10 cellular contexts compared by ENCODE assay signal in genomic region chr6:166307082-166307980, GRCh38. TPM values are rescaled to one million over a fixed set of nuclear protein-coding genes. Genes with fewer than 3 reads are reported as not detected.
DNase-seq lines count a peak whose midpoint lies in the region; ATAC-seq and TF ChIP-seq lines count a peak whose summit lies in the region.
"Had no signal": no experiment of that assay in that cellular context is flagged by ENCODE, and none has a peak within 500 bp of the region (broad histone marks: within the 10 kb centered on the region; RNA-seq: fewer than 3 reads in every experiment).

No MANE protein-coding gene starts in this region.

- DNase-seq in DMS 273 (lab: John Stamatoyannopoulos, UW; ENCODE audit: unreplicated experiment) = peak; percentile 41
- no peak for DNase-seq in DMS 273 treated with DMSO at 0.1 percent for 48 hours (lab: John Stamatoyannopoulos, UW)
- DNase-seq in NT2/D1 (ENCODE audit: low read depth, low spot score) = no peak
- peak; percentile 89 for DNase-seq in osteoblast (ENCODE audit: insufficient read length, low spot score, missing footprints)
- no peak for DNase-seq in stimulated activated CD4-positive, alpha-beta T cell treated with anti-CD3 and anti-CD28 coated beads, Interleukin-4, amount 100 ng/mL, for 24 hours

- 3% methylated on average over 89 to 111 of the region's 111 CpGs for WGBS in esophagus, 2 donors

- no peak overlapping the region for H3K27ac ChIP-seq in esophagus (ENCODE audit: low read depth in 2 of 2, low read length in 1 of 2)
- no peak overlapping the region for H3K27ac ChIP-seq in osteoblast (ENCODE audit: low read depth, low read length)
- H3K27ac ChIP-seq: 22Rv1 had no signal

- no peaks in the 10 kb centered on the region for H3K79me2 ChIP-seq in osteoblast (ENCODE audit: insufficient read depth, low read length)

- H3K9me3 ChIP-seq in NT2/D1 (ENCODE audit: insufficient read depth, low read length) (no peaks in the 10 kb centered on the region), esophagus (ENCODE audit: control insufficient read depth in 2 of 2, insufficient read depth in 1 of 2, low read depth in 1 of 2, low read length in 1 of 2) (no peaks in the 10 kb centered on the region), osteoblast (ENCODE audit: low read depth, low read length) (no peaks in the 10 kb centered on the region)

- H2AFZ ChIP-seq in osteoblast (ENCODE audit: low read length) = no peak overlapping the region

- H3K4me1 ChIP-seq in NT2/D1 (ENCODE audit: insufficient read depth, insufficient read length) = peaks cover 6% of the 10 kb centered on the region
- peaks cover 0 to 14% of the 10 kb centered on the region in 2 donors for H3K4me1 ChIP-seq in esophagus (ENCODE audit: control insufficient read depth in 2 of 2, insufficient read depth in 2 of 2, low read length in 1 of 2)
- no peaks in the 10 kb centered on the region for H3K4me1 ChIP-seq in osteoblast (ENCODE audit: insufficient read depth, low read length)

- peak overlapping the region; percentile 49 for H3K4me3 ChIP-seq in NT2/D1 (ENCODE audit: insufficient read length, low read depth)
- H3K4me3 ChIP-seq in esophagus (ENCODE audit: low read depth in 1 of 2, low read length in 2 of 2) = peak overlapping the region; percentile 20 to 40
- H3K4me3 ChIP-seq in osteoblast (ENCODE audit: insufficient read depth, low read length) = no peak overlapping the region

- H4K20me1 ChIP-seq in osteoblast (ENCODE audit: insufficient read depth, low read length) = no peaks in the 10 kb centered on the region

- ATAC-seq in GM21717 (IDR thresholded peaks at IDR 0.05; ENCODE audit: unreplicated experiment) (peak; percentile 26), HG02970 (IDR thresholded peaks at IDR 0.05; ENCODE audit: low FRiP score, unreplicated experiment) (no peak)

- TF ChIP-seq CTCF in osteoblast (IDR thresholded peaks at IDR 0.05; ENCODE audit: extremely low read depth, low read depth, low read length) = no peak

- no peaks in the 10 kb centered on the region for H3K36me3 ChIP-seq in NT2/D1 (ENCODE audit: insufficient read depth, insufficient read length, low read length)
- no peaks in the 10 kb centered on the region for H3K36me3 ChIP-seq in esophagus (ENCODE audit: control insufficient read depth in 2 of 2, insufficient read depth in 2 of 2, low read length in 1 of 2)
- H3K36me3 ChIP-seq in osteoblast (ENCODE audit: insufficient read depth, low read length) = no peaks in the 10 kb centered on the region

- H3K4me2 ChIP-seq in osteoblast (ENCODE audit: insufficient read depth, low read length) = no peak overlapping the region

- H3K27me3 ChIP-seq in NT2/D1 (ENCODE audit: insufficient read depth, insufficient read length) (peaks cover 51% of the 10 kb centered on the region), esophagus (ENCODE audit: control insufficient read depth in 1 of 2, insufficient read depth in 2 of 2, low read length in 2 of 2) (peaks cover 0 to 22% of the 10 kb centered on the region in 2 donors), osteoblast (ENCODE audit: insufficient read depth, low read length) (peaks cover 49% of the 10 kb centered on the region)

- H3K9ac ChIP-seq in NT2/D1 (ENCODE audit: insufficient read length, low read depth) = peak overlapping the region; percentile 64

RNA-seq across cellular contexts. Expression of gene PRR18, which starts 0.9 kb away (rescaled TPM):
- not detected for polyA plus RNA-seq in esophagus
- 0.29 TPM in 1 of 2 replicates, not detected in the other for total RNA-seq in osteoblast
- total RNA-seq: pulmonary artery endothelial cell had no signal

RNA-seq across cellular contexts. Expression of gene SFT2D1, which starts 35.0 kb away (rescaled TPM):
- polyA plus RNA-seq in esophagus = 10 to 100 TPM; 37.3 to 42.4 TPM
- total RNA-seq in osteoblast = 22.1 and 25.7 TPM in 2 replicates

Comparison
In these comparisons a context has a peak if more than half of its experiments do, and no peak if none do; other contexts are left out.
1. DNase-seq: peak in DMS 273 (single experiment) and osteoblast (single experiment); none in DMS 273 treated with DMSO at 0.1 percent for 48 hours (single experiment), NT2/D1 (single experiment) and stimulated activated CD4-positive, alpha-beta T cell treated with anti-CD3 and anti-CD28 coated beads, Interleukin-4, amount 100 ng/mL, for 24 hours (single experiment).